ENCODE assay signal across 17 cellular contexts in genomic region chr2:65281626-65282351, GRCh38. TPM values are rescaled to one million over a fixed set of nuclear protein-coding genes. Genes with fewer than 3 reads are reported as not detected.
DNase-seq lines count a peak whose midpoint lies in the region; ATAC-seq and TF ChIP-seq lines count a peak whose summit lies in the region.
"Had no signal": no experiment of that assay in that cellular context is flagged by ENCODE, and none has a peak within 500 bp of the region (broad histone marks: within the 10 kb centered on the region; RNA-seq: fewer than 3 reads in every experiment).

No MANE protein-coding gene starts in this region.

- H4K8ac ChIP-seq in neuronal stem cell (ENCODE audit: low read depth, low read length): no peak overlapping the region

- no peaks in the 10 kb centered on the region for H3K36me3 ChIP-seq in H7 (replicated peaks; ENCODE audit: control insufficient read depth, insufficient read depth, low read length)
- H3K36me3 ChIP-seq in SK-N-MC (ENCODE audit: insufficient read depth, low read length): no peaks in the 10 kb centered on the region
- H3K36me3 ChIP-seq in heart right ventricle: no peaks in the 10 kb centered on the region
- H3K36me3 ChIP-seq in neuronal stem cell (replicated peaks in 1 of 2; ENCODE audit: control insufficient read depth in 2 of 2, insufficient read depth in 2 of 2, low read length in 2 of 2): no peaks in the 10 kb centered on the region

- H2AFZ ChIP-seq in neuronal stem cell (ENCODE audit: low read length): peak overlapping the region; percentile 78

- TF ChIP-seq CTCF in heart right ventricle (IDR thresholded peaks at IDR 0.05): no peak

- intact Hi-C loops in heart right ventricle (cut with DNase I): no loop called here

- H3K27ac ChIP-seq in SK-N-MC (peak overlapping the region; percentile 65; the same call in 1 of the 2 replicates), heart right ventricle (peak overlapping the region in 6 of 10 donors; percentile 11 to 40 (median 34)), neuronal stem cell (replicated peaks; ENCODE audit: low read length) (no peak overlapping the region)

- no peak overlapping the region for H3K23ac ChIP-seq in neuronal stem cell (ENCODE audit: low read depth, low read length, poor library complexity)

- no peaks in the 10 kb centered on the region for H3K79me1 ChIP-seq in neuronal stem cell (ENCODE audit: low read depth, low read length)

- 36 to 40% methylated on average over 4 of the region's 4 CpGs for WGBS in heart right ventricle, 2 donors
- WGBS in neuronal stem cell (ENCODE audit: extremely low coverage in 2 of 2, insufficient read length in 2 of 2, insufficient replicate concordance in 1 of 2), 2 donors: 100% methylated on average over 1 of the region's 4 CpGs; no CpG with 5 or more reads in 1 of the 2 donors

- no peak overlapping the region for H3K14ac ChIP-seq in neuronal stem cell (ENCODE audit: low read length)

- no peak overlapping the region for H3K4me2 ChIP-seq in neuronal stem cell (ENCODE audit: insufficient read depth, low read length, poor library complexity, severe bottlenecking)

- no peak overlapping the region for H3K27ac Mint-ChIP-seq in T-helper 2 cell treated with Interferon-gamma antibody and Interleukin-4, amounts not matched to agents 5 μg/mL and 100 μg/mL, for 36 hours
- H3K27ac Mint-ChIP-seq: activated CD4-positive, alpha-beta T cell treated with anti-CD3 and anti-CD28 coated beads for 36 hours; activated naive CD8-positive, alpha-beta T cell; T-helper 17 cell had no signal

- H3K4me1 Mint-ChIP-seq in T-helper 2 cell treated with Interferon-gamma antibody and Interleukin-4, amounts not matched to agents 5 μg/mL and 100 μg/mL, for 36 hours (ENCODE audit: low read depth): peaks cover 9% of the 10 kb centered on the region

- ATAC-seq in heart right ventricle (peak; percentile 35 to 78 (median 58)), GM21360 (IDR thresholded peaks at IDR 0.05; ENCODE audit: unreplicated experiment) (no peak)
- ATAC-seq: activated CD4-positive, alpha-beta T cell treated with anti-CD3 and anti-CD28 coated beads for 36 hours; T-helper 17 cell had no signal

- H3K27me3 ChIP-seq in H7 (ENCODE audit: control insufficient read depth, insufficient read depth, low read length) (peaks cover 44% of the 10 kb centered on the region), heart right ventricle (no peaks in the 10 kb centered on the region), neuronal stem cell (ENCODE audit: control insufficient read depth in 3 of 3, insufficient read depth in 3 of 3, low read depth in 1 of 3, low read length in 3 of 3) (no peaks in the 10 kb centered on the region)

- H2BK15ac ChIP-seq in neuronal stem cell (ENCODE audit: low read length): no peak overlapping the region

- H3K36me3 Mint-ChIP-seq in T-helper 2 cell treated with Interferon-gamma antibody and Interleukin-4, amounts not matched to agents 5 μg/mL and 100 μg/mL, for 36 hours (ENCODE audit: low read depth): no peaks in the 10 kb centered on the region
- H3K36me3 Mint-ChIP-seq: activated naive CD8-positive, alpha-beta T cell had no signal

- H3K18ac ChIP-seq in neuronal stem cell (ENCODE audit: low read length): no peak overlapping the region

- H3K4me3 Mint-ChIP-seq in T-helper 2 cell treated with Interferon-gamma antibody and Interleukin-4, amounts not matched to agents 5 μg/mL and 100 μg/mL, for 36 hours: no peak overlapping the region
- H3K4me3 Mint-ChIP-seq: activated CD4-positive, alpha-beta T cell treated with anti-CD3 and anti-CD28 coated beads for 36 hours; activated naive CD8-positive, alpha-beta T cell; central memory CD8-positive, alpha-beta T cell; T-helper 17 cell had no signal

- no peak overlapping the region for H2AK5ac ChIP-seq in neuronal stem cell (ENCODE audit: low read depth, low read length)

- DNase-seq in H7 (peak; percentile 43), SK-N-MC (ENCODE audit: low read depth, low spot score) (no peak), heart right ventricle (peak in 1 of 2 donors; percentile 49), neuronal stem cell (ENCODE audit: low spot score) (no peak), iPS-NIHi7 (ENCODE audit: extremely low spot score) (no peak), NCI-H187 (lab: John Stamatoyannopoulos, UW) (no peak)
- DNase-seq in T-helper 2 cell treated with Interferon-gamma antibody and Interleukin-4, amounts not matched to agents 5 μg/mL and 100 μg/mL, for 36 hours (ENCODE audit: low spot score): no peak
- DNase-seq: activated CD4-positive, alpha-beta T cell treated with anti-CD3 and anti-CD28 coated beads for 36 hours; activated T-cell treated with anti-CD3 and anti-CD28 coated beads for 4 hours; KG1; NCI-H446 treated with DMSO at 0.1 percent for 48 hours; stimulated activated CD4-positive, alpha-beta T cell treated with anti-CD3 and anti-CD28 coated beads, Interleukin-15, amount 100 ng/mL, for 24 hours; T-helper 17 cell had no signal

- no peak overlapping the region for H4K91ac ChIP-seq in neuronal stem cell (ENCODE audit: low read depth, low read length, poor library complexity)

- no peak overlapping the region for H2BK12ac ChIP-seq in neuronal stem cell (ENCODE audit: low read length)

- no peaks in the 10 kb centered on the region for H3K9me3 ChIP-seq in SK-N-MC (ENCODE audit: low read depth, low read length)
- H3K9me3 ChIP-seq in heart right ventricle: no peaks in the 10 kb centered on the region
- H3K9me3 ChIP-seq in neuronal stem cell (replicated peaks in 1 of 2; ENCODE audit: control insufficient read depth in 2 of 2, insufficient read depth in 1 of 2, low read depth in 1 of 2, low read length in 2 of 2): no peaks in the 10 kb centered on the region

- no peaks in the 10 kb centered on the region for H3K9me3 Mint-ChIP-seq in T-helper 2 cell treated with Interferon-gamma antibody and Interleukin-4, amounts not matched to agents 5 μg/mL and 100 μg/mL, for 36 hours
- H3K9me3 Mint-ChIP-seq: central memory CD8-positive, alpha-beta T cell had no signal

- H3K4me1 ChIP-seq in heart right ventricle: peaks cover 10 to 46% (median 24%) of the 10 kb centered on the region in 9 donors
- peaks cover 13 to 22% of the 10 kb centered on the region in 2 donors for H3K4me1 ChIP-seq in neuronal stem cell (ENCODE audit: control insufficient read depth in 2 of 2, insufficient read depth in 1 of 2, low read depth in 1 of 2, low read length in 2 of 2)

- no peak overlapping the region for H3K4me3 ChIP-seq in H7 (ENCODE audit: insufficient read depth, low read depth, low read length)
- peak overlapping the region; percentile 52 for H3K4me3 ChIP-seq in SK-N-MC
- H3K4me3 ChIP-seq in heart right ventricle: no peak overlapping the region
- H3K4me3 ChIP-seq in neuronal stem cell (ENCODE audit: low read length in 2 of 2): no peak overlapping the region
- H3K4me3 ChIP-seq: lung had no signal

- H2BK120ac ChIP-seq in neuronal stem cell (ENCODE audit: low read depth, low read length): no peak overlapping the region

- H2BK5ac ChIP-seq in neuronal stem cell (ENCODE audit: low read length): no peak overlapping the region

- H3K4ac ChIP-seq in neuronal stem cell (ENCODE audit: low read length): no peak overlapping the region

- H3K27me3 Mint-ChIP-seq in T-helper 2 cell treated with Interferon-gamma antibody and Interleukin-4, amounts not matched to agents 5 μg/mL and 100 μg/mL, for 36 hours (ENCODE audit: low read depth): peaks cover 16% of the 10 kb centered on the region
- H3K27me3 Mint-ChIP-seq: activated naive CD8-positive, alpha-beta T cell; central memory CD8-positive, alpha-beta T cell; T-helper 17 cell had no signal

- H3K9ac ChIP-seq in SK-N-MC (ENCODE audit: insufficient read length) (no peak overlapping the region), neuronal stem cell (ENCODE audit: low read depth, low read length, poor library complexity) (no peak overlapping the region)

RNA-seq across cellular contexts. Expression of gene ACTR2, which starts 54.2 kb away (rescaled TPM):
- 42.1 and 47.9 TPM in 2 replicates for total RNA-seq in H7 (2014; rRNA removed; shearing (Covaris generic))
- total RNA-seq in heart right ventricle: 100 to 1,000 TPM in 6 of 10 donors, 10 to 100 TPM in 4; 87.3 to 164 (median 114) TPM
- polyA plus RNA-seq in heart right ventricle: 10 to 100 TPM; 34.1 to 48.6 TPM
- polyA plus RNA-seq in neuronal stem cell (2013, experiment 1 of 2): 106 TPM
- 106 TPM for polyA plus RNA-seq in neuronal stem cell (2013, experiment 2 of 2)
